In genomic region chr10:31759816-31760626, GRCh38 we compare ENCODE assay signal across 1 cellular context.
TF ChIP-seq lines count a peak whose summit lies in the region.

No MANE protein-coding gene starts in this region.

TF ChIP-seq in WTC11, 78 proteins besides CTCF, POLR2A, EP300 and RAD21 (continued from another document):
- TF ChIP-seq E2F5 (CRISPR knock-in tag; IDR thresholded peaks at IDR 0.05) (no peak), ATF1 (CRISPR knock-in tag; IDR thresholded peaks at IDR 0.05) (no peak), ZNF416 (CRISPR knock-in tag; IDR thresholded peaks at IDR 0.05) (no peak), ZNF263 (CRISPR knock-in tag; IDR thresholded peaks at IDR 0.05; ENCODE audit: low read depth) (no peak), IRF2 (CRISPR knock-in tag; IDR thresholded peaks at IDR 0.05; ENCODE audit: borderline replicate concordance, low read depth) (no peak), FOXJ3 (CRISPR knock-in tag; IDR thresholded peaks at IDR 0.05; ENCODE audit: borderline replicate concordance) (no peak), NFYB (CRISPR knock-in tag; conservative IDR thresholded peaks at IDR 0.05; ENCODE audit: low read depth) (peak; percentile 67), ZNF671 (CRISPR knock-in tag; IDR thresholded peaks at IDR 0.05) (no peak), TEAD4 (CRISPR knock-in tag; IDR thresholded peaks at IDR 0.05) (no peak), ARID4B (CRISPR knock-in tag; IDR thresholded peaks at IDR 0.05; ENCODE audit: borderline replicate concordance) (peak; percentile 51; the same call in 1 of the 2 replicates), TP53 (CRISPR knock-in tag; IDR thresholded peaks at IDR 0.05) (no peak), ZBTB21 (CRISPR knock-in tag; IDR thresholded peaks at IDR 0.05; ENCODE audit: borderline replicate concordance) (peak; percentile 33; the same call in 1 of the 2 replicates), MYBL2 (CRISPR knock-in tag; IDR thresholded peaks at IDR 0.05) (no peak)
- TF ChIP-seq, protein P1, sequence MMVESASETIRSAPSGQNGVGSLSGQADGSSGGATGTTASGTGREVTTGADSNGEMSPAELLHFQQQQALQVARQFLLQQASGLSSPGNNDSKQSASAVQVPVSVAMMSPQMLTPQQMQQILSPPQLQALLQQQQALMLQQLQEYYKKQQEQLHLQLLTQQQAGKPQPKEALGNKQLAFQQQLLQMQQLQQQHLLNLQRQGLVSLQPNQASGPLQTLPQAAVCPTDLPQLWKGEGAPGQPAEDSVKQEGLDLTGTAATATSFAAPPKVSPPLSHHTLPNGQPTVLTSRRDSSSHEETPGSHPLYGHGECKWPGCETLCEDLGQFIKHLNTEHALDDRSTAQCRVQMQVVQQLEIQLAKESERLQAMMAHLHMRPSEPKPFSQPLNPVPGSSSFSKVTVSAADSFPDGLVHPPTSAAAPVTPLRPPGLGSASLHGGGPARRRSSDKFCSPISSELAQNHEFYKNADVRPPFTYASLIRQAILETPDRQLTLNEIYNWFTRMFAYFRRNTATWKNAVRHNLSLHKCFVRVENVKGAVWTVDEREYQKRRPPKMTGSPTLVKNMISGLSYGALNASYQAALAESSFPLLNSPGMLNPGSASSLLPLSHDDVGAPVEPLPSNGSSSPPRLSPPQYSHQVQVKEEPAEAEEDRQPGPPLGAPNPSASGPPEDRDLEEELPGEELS (CRISPR knock-in tag; IDR thresholded peaks at IDR 0.05), result no peak
- TF ChIP-seq, protein P2, sequence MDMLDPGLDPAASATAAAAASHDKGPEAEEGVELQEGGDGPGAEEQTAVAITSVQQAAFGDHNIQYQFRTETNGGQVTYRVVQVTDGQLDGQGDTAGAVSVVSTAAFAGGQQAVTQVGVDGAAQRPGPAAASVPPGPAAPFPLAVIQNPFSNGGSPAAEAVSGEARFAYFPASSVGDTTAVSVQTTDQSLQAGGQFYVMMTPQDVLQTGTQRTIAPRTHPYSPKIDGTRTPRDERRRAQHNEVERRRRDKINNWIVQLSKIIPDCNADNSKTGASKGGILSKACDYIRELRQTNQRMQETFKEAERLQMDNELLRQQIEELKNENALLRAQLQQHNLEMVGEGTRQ (CRISPR knock-in tag; IDR thresholded peaks at IDR 0.05), result no peak
TF ChIP-seq in WTC11: peak in this region for 9.
